3 cellular contexts compared by ENCODE assay signal in the genomic region with DNA sequence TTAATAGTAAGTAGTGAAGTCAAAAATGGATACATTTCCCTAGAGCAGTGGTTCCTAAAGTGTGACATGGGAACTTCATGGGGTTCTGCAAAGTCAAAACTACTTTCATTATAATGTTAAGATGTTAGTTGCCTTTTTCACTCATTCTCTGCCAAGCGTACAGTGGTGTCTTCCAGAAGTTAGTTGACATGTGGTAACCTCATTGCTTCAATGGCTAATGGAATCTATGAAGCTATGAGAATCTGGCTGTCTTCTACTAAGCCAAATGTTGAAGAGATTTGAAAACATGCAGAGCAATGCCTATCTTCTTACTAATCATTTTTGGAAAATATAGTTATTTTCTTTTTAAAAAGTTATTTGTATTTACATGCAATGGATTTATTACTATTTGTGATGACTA.
"Had no signal": no experiment of that assay in that cellular context is flagged by ENCODE, and none has a peak within 500 bp of the region (broad histone marks: within the 10 kb centered on the region; RNA-seq: fewer than 3 reads in every experiment).

No MANE protein-coding gene starts in this region.

- DNase-seq: GDM1, GF-D8 had no signal

- H3K4me3 ChIP-seq: GM12878 had no signal

- ATAC-seq: GM12878 had no signal
